1 cellular context compared by ENCODE assay signal in genomic region chr4:1346781-1347409, GRCh38.
TF ChIP-seq lines count a peak whose summit lies in the region.

Gene UVSSA (plus strand): TSS chr4:1347208. CDS start chr4:1348092, 884 bp downstream.

TF ChIP-seq in HEK293, 187 proteins besides CTCF, POLR2A, EP300 and RAD21 (continued from another document):
- TF ChIP-seq ZNF518A (tag by site-specific recombination; conservative IDR thresholded peaks at IDR 0.05; ENCODE audit: low read depth) (peak; percentile 42; the same call in 1 of the 2 replicates), ZNF133 (tag by site-specific recombination; IDR thresholded peaks at IDR 0.05) (no peak), ZNF558 (tag by site-specific recombination; IDR thresholded peaks at IDR 0.05) (no peak), KLF9 (tag by site-specific recombination; IDR thresholded peaks at IDR 0.05; ENCODE audit: low read depth) (peak; percentile 86), ZNF302 (tag by site-specific recombination; IDR thresholded peaks at IDR 0.05; ENCODE audit: low read depth) (no peak), ZBTB7A (tag by site-specific recombination; IDR thresholded peaks at IDR 0.05; ENCODE audit: low read depth) (peak; percentile 59; the same call in 1 of the 2 replicates), ZNF776 (tag by site-specific recombination; IDR thresholded peaks at IDR 0.05; ENCODE audit: borderline replicate concordance) (no peak), ZNF785 (tag by site-specific recombination; IDR thresholded peaks at IDR 0.05) (no peak), ZBTB26 (tag by site-specific recombination; optimal IDR thresholded peaks at IDR 0.05) (peak; percentile 92), ZNF639 (tag by site-specific recombination; IDR thresholded peaks at IDR 0.05) (peak; percentile 23; the same call in 1 of the 2 replicates), ZNF324 (tag by site-specific recombination; IDR thresholded peaks at IDR 0.05) (peak; percentile 44; the same call in 1 of the 2 replicates), ZFP69B (tag by site-specific recombination; IDR thresholded peaks at IDR 0.05) (peak; percentile 94), ZBTB1 (tag by site-specific recombination; IDR thresholded peaks at IDR 0.05) (no peak), SP2 (tag by site-specific recombination; IDR thresholded peaks at IDR 0.05) (peak; percentile 96), ZNF501 (tag by site-specific recombination; IDR thresholded peaks at IDR 0.05) (no peak), ZNF341 (tag by site-specific recombination; IDR thresholded peaks at IDR 0.05; ENCODE audit: low read depth) (no peak), ZNF645 (tag by site-specific recombination; IDR thresholded peaks at IDR 0.05) (no peak), ZFP41 (tag by site-specific recombination; IDR thresholded peaks at IDR 0.05; ENCODE audit: borderline replicate concordance) (no peak), ZNF701 (tag by site-specific recombination; IDR thresholded peaks at IDR 0.05) (no peak), ZNF530 (tag by site-specific recombination; IDR thresholded peaks at IDR 0.05; ENCODE audit: low read depth) (no peak), ZBTB8A (tag by site-specific recombination; IDR thresholded peaks at IDR 0.05) (peak; percentile 95), OVOL3 (tag by site-specific recombination; IDR thresholded peaks at IDR 0.05) (no peak), ZNF335 (tag by site-specific recombination; conservative IDR thresholded peaks at IDR 0.05) (peak; percentile 44), PATZ1 (tag by site-specific recombination; IDR thresholded peaks at IDR 0.05) (peak; percentile 87), GLI4 (tag by site-specific recombination; IDR thresholded peaks at IDR 0.05) (no peak), YY2 (tag by site-specific recombination; IDR thresholded peaks at IDR 0.05) (no peak), ZNF202 (tag by site-specific recombination; IDR thresholded peaks at IDR 0.05; ENCODE audit: borderline replicate concordance) (no peak), KLF16 (tag by site-specific recombination; IDR thresholded peaks at IDR 0.05) (peak; percentile 78), ZBTB21 (tag by site-specific recombination; IDR thresholded peaks at IDR 0.05) (peak; percentile 56; the same call in 1 of the 2 replicates), ZNF132 (tag by site-specific recombination; IDR thresholded peaks at IDR 0.05; ENCODE audit: borderline replicate concordance) (no peak), ZNF157 (tag by site-specific recombination; IDR thresholded peaks at IDR 0.05) (no peak), KLF8 (tag by site-specific recombination; IDR thresholded peaks at IDR 0.05) (peak; percentile 88), ZBTB11 (tag by site-specific recombination; conservative IDR thresholded peaks at IDR 0.05; ENCODE audit: low read depth) (no peak; the same call in 1 of the 2 replicates), ZNF221 (tag by site-specific recombination; IDR thresholded peaks at IDR 0.05; ENCODE audit: borderline replicate concordance) (no peak)
- TF ChIP-seq, protein P1, sequence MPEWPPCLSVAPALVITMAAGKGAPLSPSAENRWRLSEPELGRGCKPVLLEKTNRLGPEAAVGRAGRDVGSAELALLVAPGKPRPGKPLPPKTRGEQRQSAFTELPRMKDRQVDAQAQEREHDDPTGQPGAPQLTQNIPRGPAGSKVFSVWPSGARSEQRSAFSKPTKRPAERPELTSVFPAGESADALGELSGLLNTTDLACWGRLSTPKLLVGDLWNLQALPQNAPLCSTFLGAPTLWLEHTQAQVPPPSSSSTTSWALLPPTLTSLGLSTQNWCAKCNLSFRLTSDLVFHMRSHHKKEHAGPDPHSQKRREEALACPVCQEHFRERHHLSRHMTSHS (tag by site-specific recombination; IDR thresholded peaks at IDR 0.05) = no peak
- TF ChIP-seq, protein P2, sequence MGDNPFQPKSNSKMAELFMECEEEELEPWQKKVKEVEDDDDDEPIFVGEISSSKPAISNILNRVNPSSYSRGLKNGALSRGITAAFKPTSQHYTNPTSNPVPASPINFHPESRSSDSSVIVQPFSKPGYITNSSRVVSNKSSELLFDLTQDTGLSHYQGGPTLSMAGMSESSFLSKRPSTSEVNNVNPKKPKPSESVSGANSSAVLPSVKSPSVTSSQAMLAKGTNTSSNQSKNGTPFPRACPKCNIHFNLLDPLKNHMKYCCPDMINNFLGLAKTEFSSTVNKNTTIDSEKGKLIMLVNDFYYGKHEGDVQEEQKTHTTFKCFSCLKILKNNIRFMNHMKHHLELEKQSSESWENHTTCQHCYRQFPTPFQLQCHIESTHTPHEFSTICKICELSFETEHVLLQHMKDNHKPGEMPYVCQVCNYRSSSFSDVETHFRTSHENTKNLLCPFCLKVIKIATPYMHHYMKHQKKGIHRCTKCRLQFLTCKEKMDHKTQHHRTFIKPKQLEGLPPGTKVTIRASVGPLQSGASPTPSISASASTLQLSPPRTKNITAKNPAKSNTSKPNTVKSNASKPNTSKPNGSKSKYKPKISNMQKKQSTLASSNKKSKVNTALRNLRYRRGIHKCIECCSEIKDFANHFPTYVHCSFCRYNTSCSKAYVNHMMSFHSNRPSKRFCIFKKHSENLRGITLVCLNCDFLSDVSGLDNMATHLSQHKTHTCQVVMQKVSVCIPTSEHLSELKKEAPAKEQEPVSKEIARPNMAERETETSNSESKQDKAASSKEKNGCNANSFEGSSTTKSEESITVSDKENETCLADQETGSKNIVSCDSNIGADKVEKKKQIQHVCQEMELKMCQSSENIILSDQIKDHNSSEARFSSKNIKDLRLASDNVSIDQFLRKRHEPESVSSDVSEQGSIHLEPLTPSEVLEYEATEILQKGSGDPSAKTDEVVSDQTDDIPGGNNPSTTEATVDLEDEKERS (tag by site-specific recombination; IDR thresholded peaks at IDR 0.05) = no peak
- TF ChIP-seq, protein P3, sequence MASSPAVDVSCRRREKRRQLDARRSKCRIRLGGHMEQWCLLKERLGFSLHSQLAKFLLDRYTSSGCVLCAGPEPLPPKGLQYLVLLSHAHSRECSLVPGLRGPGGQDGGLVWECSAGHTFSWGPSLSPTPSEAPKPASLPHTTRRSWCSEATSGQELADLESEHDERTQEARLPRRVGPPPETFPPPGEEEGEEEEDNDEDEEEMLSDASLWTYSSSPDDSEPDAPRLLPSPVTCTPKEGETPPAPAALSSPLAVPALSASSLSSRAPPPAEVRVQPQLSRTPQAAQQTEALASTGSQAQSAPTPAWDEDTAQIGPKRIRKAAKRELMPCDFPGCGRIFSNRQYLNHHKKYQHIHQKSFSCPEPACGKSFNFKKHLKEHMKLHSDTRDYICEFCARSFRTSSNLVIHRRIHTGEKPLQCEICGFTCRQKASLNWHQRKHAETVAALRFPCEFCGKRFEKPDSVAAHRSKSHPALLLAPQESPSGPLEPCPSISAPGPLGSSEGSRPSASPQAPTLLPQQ (tag by site-specific recombination; IDR thresholded peaks at IDR 0.05) = peak; percentile 98
TF ChIP-seq in HEK293: peak in this region for 26.
